ENCODE assay signal across 13 cellular contexts in the genomic region with DNA sequence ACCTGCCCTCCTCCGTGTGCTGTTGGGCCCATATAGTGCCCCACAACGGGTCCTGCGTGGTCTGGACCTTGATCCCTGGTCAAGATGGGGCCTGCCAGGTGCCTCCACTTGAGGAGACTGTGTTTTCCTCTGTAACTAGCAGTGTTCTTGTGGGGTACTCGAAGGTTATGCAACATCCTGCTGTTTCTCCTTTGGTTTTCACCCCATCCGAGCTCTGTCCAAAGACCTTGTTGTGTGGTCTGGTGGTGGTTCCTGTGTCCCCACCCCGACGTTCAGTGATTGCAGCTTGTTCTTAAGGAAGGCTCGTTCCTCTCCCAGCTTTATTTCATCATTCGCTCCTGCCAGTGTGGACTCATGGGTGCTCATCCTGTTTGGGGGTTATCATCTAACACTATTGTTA. TPM values are rescaled to one million over a fixed set of nuclear protein-coding genes. Genes with fewer than 3 reads are reported as not detected.
DNase-seq lines count a peak whose midpoint lies in the region; ATAC-seq, FAIRE-seq and TF ChIP-seq lines count a peak whose summit lies in the region.
"Had no signal": no experiment of that assay in that cellular context is flagged by ENCODE, and none has a peak within 500 bp of the region (broad histone marks: within the 10 kb centered on the region; RNA-seq: fewer than 3 reads in every experiment).

No MANE protein-coding gene starts in this region.

- H3K36me3 Mint-ChIP-seq in WTC11 (peaks cover 23% of the 10 kb centered on the region), natural killer cell (no peaks in the 10 kb centered on the region)

- H3K27ac ChIP-seq in BLaER1 (peak overlapping the region; percentile 3; the same call in 1 of the 2 replicates), PC-3 (ENCODE audit: low read length) (no peak overlapping the region)
- H3K27ac ChIP-seq: parathyroid adenoma had no signal

- CTCF ChIA-PET in WTC11 (lab: Charles Lee) (interaction anchor here (0.7 kb wide), 1 partner anchor 97 kb away, joined by 4 read pairs; no protein-coding TSS in a partner anchor), PC-3 (lab: Charles Lee) (no interaction called here)

- H3K4me1 Mint-ChIP-seq in WTC11 = peaks cover 40% of the 10 kb centered on the region
- H3K4me1 Mint-ChIP-seq in natural killer cell = peaks cover 40 to 58% of the 10 kb centered on the region in 2 donors

- H3K27me3 ChIP-seq in BLaER1 (no peaks in the 10 kb centered on the region), PC-3 (ENCODE audit: low read length) (no peaks in the 10 kb centered on the region)

- peak overlapping the region; percentile 29 for H3K27ac Mint-ChIP-seq in WTC11
- peak overlapping the region; percentile 35 to 74 for H3K27ac Mint-ChIP-seq in natural killer cell

- peaks cover 100% of the 10 kb centered on the region for H3K4me1 ChIP-seq in BLaER1
- peaks cover 27% of the 10 kb centered on the region for H3K4me1 ChIP-seq in PC-3 (ENCODE audit: insufficient read depth, low read length)
- H3K4me1 ChIP-seq: parathyroid adenoma had no signal

- no TSS peak for BruUV-seq in PC-3 (replicated peaks; lab: Mats Ljungman, UMichigan)

- ATAC-seq in WTC11 (no peak), natural killer cell (no peak), PC-3 (no peak), GM21381 (IDR thresholded peaks at IDR 0.05; ENCODE audit: unreplicated experiment) (no peak)

- no peak overlapping the region for H3K4me3 ChIP-seq in BLaER1
- H3K4me3 ChIP-seq in PC-3 (ENCODE audit: low read length) = no peak overlapping the region

- H3K27me3 Mint-ChIP-seq in WTC11 (ENCODE audit: low read depth) (no peaks in the 10 kb centered on the region), natural killer cell (ENCODE audit: low read depth in 2 of 2) (peaks cover 0 to 10% of the 10 kb centered on the region in 2 donors)

- DNase-seq in GM12891 (ENCODE audit: insufficient read length, low spot score) (no peak), WTC11 (ENCODE audit: low spot score) (no peak), natural killer cell (no peak), NCI-H526 (lab: John Stamatoyannopoulos, UW) (no peak), PC-3 (no peak)
- no peak for DNase-seq in stimulated activated CD4-positive, alpha-beta T cell treated with anti-CD3 and anti-CD28 coated beads, Interleukin-4, amount 100 ng/mL, for 1 hour
- DNase-seq: NCI-H345; stimulated activated CD4-positive, alpha-beta T cell treated with anti-CD3 and anti-CD28 coated beads, Interleukin-15, amount 100 ng/mL, for 24 hours had no signal

- H4K20me1 ChIP-seq in BLaER1 (peaks cover 97% of the 10 kb centered on the region), PC-3 (ENCODE audit: low read length) (no peaks in the 10 kb centered on the region)

- TF ChIP-seq CTCF in WTC11 (IDR thresholded peaks at IDR 0.05) = no peak
- no peak for TF ChIP-seq CTCF in natural killer cell (IDR thresholded peaks at IDR 0.05)
- no peak for TF ChIP-seq CTCF in PC-3 (conservative IDR thresholded peaks at IDR 0.05; ENCODE audit: low read depth, low read length)

- H3K4me2 ChIP-seq in BLaER1 (peak overlapping the region; percentile 100), PC-3 (ENCODE audit: low read length) (no peak overlapping the region)

- POLR2A ChIA-PET in WTC11 (lab: Charles Lee) (no interaction called here), PC-3 (lab: Charles Lee; ENCODE audit: unreplicated experiment) (no interaction called here)

- no peaks in the 10 kb centered on the region for H3F3A ChIP-seq in PC-3 (ENCODE audit: low read length, unreplicated experiment)

- no peak overlapping the region for H2AFZ ChIP-seq in PC-3 (ENCODE audit: low read length)
- H2AFZ ChIP-seq: parathyroid adenoma had no signal

- H3K9me2 ChIP-seq in PC-3 (replicated peaks; ENCODE audit: low read length) = no peaks in the 10 kb centered on the region

- H3K9me3 Mint-ChIP-seq in WTC11 (peaks cover 5% of the 10 kb centered on the region; the same call in 1 of the 2 replicates), natural killer cell (no peaks in the 10 kb centered on the region)

- H3K36me3 ChIP-seq in BLaER1 (peaks cover 19% of the 10 kb centered on the region), PC-3 (ENCODE audit: low read depth, low read length) (no peaks in the 10 kb centered on the region)

- no peak for TF ChIP-seq POLR2A in GM12891 (IDR thresholded peaks at IDR 0.05; ENCODE audit: low read depth, low read length)

- intact Hi-C loops in natural killer cell (cut with micrococcal nuclease) (no loop called here), PC-3 (cut with micrococcal nuclease) (no loop called here)

- no peak overlapping the region for H3K4me3 Mint-ChIP-seq in WTC11
- peak overlapping the region; percentile 18 for H3K4me3 Mint-ChIP-seq in natural killer cell

- peaks cover 7% of the 10 kb centered on the region; the same call in 1 of the 2 replicates for H3K79me2 ChIP-seq in PC-3 (ENCODE audit: low read length)

- H3K9me3 ChIP-seq in BLaER1 (no peaks in the 10 kb centered on the region), PC-3 (ENCODE audit: low read length) (no peaks in the 10 kb centered on the region)

- H3K9ac ChIP-seq in BLaER1 (no peak overlapping the region), PC-3 (ENCODE audit: low read length) (no peak overlapping the region)
- H3K9ac ChIP-seq: parathyroid adenoma had no signal

- peak; percentile 9 for FAIRE-seq in GM12891 (lab: Jason Lieb, UNC)
- FAIRE-seq: GM12892, RCC 7860 had no signal

TF ChIP-seq in GM12891, 5 proteins besides CTCF, POLR2A, EP300 and RAD21:
- TF ChIP-seq SPI1 (IDR thresholded peaks at IDR 0.05; ENCODE audit: low read depth, low read length) (no peak), TAF1 (IDR thresholded peaks at IDR 0.05; ENCODE audit: low read depth, low read length) (no peak), POU2F2 (IDR thresholded peaks at IDR 0.05; ENCODE audit: low read depth, low read length) (no peak), PAX5 (IDR thresholded peaks at IDR 0.05; ENCODE audit: insufficient read depth, low read length, severe bottlenecking) (no peak), POLR2AphosphoS5 (IDR thresholded peaks at IDR 0.05; ENCODE audit: low read depth, low read length) (no peak)

TF ChIP-seq in WTC11, 78 proteins besides CTCF, POLR2A, EP300 and RAD21:
- TF ChIP-seq ZSCAN18 (CRISPR knock-in tag; IDR thresholded peaks at IDR 0.05) = no peak
- no peak for TF ChIP-seq NFE2L1 (CRISPR knock-in tag; IDR thresholded peaks at IDR 0.05)
- TF ChIP-seq CREM (CRISPR knock-in tag; IDR thresholded peaks at IDR 0.05) = no peak
- TF ChIP-seq HMGA2 (CRISPR knock-in tag; IDR thresholded peaks at IDR 0.05) = no peak
- TF ChIP-seq TEAD4 (CRISPR knock-in tag; IDR thresholded peaks at IDR 0.05) = no peak
- TF ChIP-seq CBFB (CRISPR knock-in tag; IDR thresholded peaks at IDR 0.05; ENCODE audit: low read depth) = no peak
- no peak for TF ChIP-seq ZNF263 (CRISPR knock-in tag; IDR thresholded peaks at IDR 0.05; ENCODE audit: low read depth)

RNA-seq across cellular contexts. Expression of gene ZNF750, which starts 38.7 kb away (rescaled TPM):
- 0.04 TPM for polyA plus RNA-seq in GM12891 (2012; ENCODE audit: low read depth, missing spikeins)
- 0.04 to 0.07 TPM in 2 of 3 replicates, not detected in the other for total RNA-seq in WTC11 (2021)
- total RNA-seq in natural killer cell = not detected
- not detected in 2 replicates for total RNA-seq in PC-3 (2014; rRNA removed)
